Comparison of ENCODE assay signal across 8 cellular contexts in genomic region chr16:57999366-57999970, GRCh38. TPM values are rescaled to one million over a fixed set of nuclear protein-coding genes. Genes with fewer than 3 reads are reported as not detected.
DNase-seq lines count a peak whose midpoint lies in the region; ATAC-seq and TF ChIP-seq lines count a peak whose summit lies in the region.

No MANE protein-coding gene starts in this region.

- H3K36me3 ChIP-seq in stomach, result peaks cover 26 to 51% (median 49%) of the 10 kb centered on the region in 4 donors

- intact Hi-C loops in stomach (cut with DNase I; ENCODE audit: low total_unique reads), result loop anchor here (5.0 kb wide), 1 partner anchor 97 kb away; no protein-coding TSS in a partner anchor

- H3K27me3 ChIP-seq in layer of hippocampus (ENCODE audit: control insufficient read depth, insufficient read depth, low read length) (no peaks in the 10 kb centered on the region), stomach (no peaks in the 10 kb centered on the region)

- H3K27ac ChIP-seq in layer of hippocampus (ENCODE audit: low read depth, low read length) (peak overlapping the region; percentile 77), stomach (peak overlapping the region; percentile 75 to 94 (median 90))

- no peak for ATAC-seq in GM19035 (IDR thresholded peaks at IDR 0.05; ENCODE audit: unreplicated experiment)

- TF ChIP-seq EP300 in stomach (IDR thresholded peaks at IDR 0.05), result no peak

- WGBS in stomach, 5 donors, result 11 to 24% (median 17%) methylated on average over 6 of the region's 6 CpGs

- TF ChIP-seq CTCF in astrocyte of the spinal cord (IDR thresholded peaks at IDR 0.05; ENCODE audit: low read depth, low read length) (no peak), stomach (IDR thresholded peaks at IDR 0.05) (no peak)

- H3K9me3 ChIP-seq in stomach, result no peaks in the 10 kb centered on the region

- H3K4me3 ChIP-seq in astrocyte of the spinal cord (ENCODE audit: low read depth, low read length), result peak overlapping the region; percentile 55
- peak overlapping the region; percentile 60 to 84 (median 73) for H3K4me3 ChIP-seq in stomach

- TF ChIP-seq POLR2A in stomach (IDR thresholded peaks at IDR 0.05), result no peak

- DNase-seq in NCI-H82 (lab: John Stamatoyannopoulos, UW) (peak; percentile 27), NCI-H82 treated with DMSO at 0.1 percent for 48 hours (lab: John Stamatoyannopoulos, UW; ENCODE audit: unreplicated experiment) (no peak), OCI-M1 (lab: John Stamatoyannopoulos, UW) (peak; percentile 41), astrocyte of the spinal cord (ENCODE audit: low read depth, low spot score) (peak; percentile 42), stomach (no peak), NCI-H526 treated with DMSO at 0.1 percent for 48 hours (lab: John Stamatoyannopoulos, UW) (no peak)

- H3K4me1 ChIP-seq in stomach, result peaks cover 20 to 56% (median 46%) of the 10 kb centered on the region in 4 donors

- in situ Hi-C loops in astrocyte of the spinal cord (cut with HindIII; ENCODE audit: low sequenced_read_pairs), result no loop called here

RNA-seq across cellular contexts. Expression of gene ZNF319, which starts 1.0 kb away (rescaled TPM):
- total RNA-seq in stomach, result 10 to 100 TPM in 1 of 5 donors, 1 to 10 TPM in 3, not detected in 1; 2.4 to 11.0 (median 5.3) TPM
- polyA plus RNA-seq in stomach, result 1 to 10 TPM; 1.4 to 2.7 (median 2.2) TPM

RNA-seq across cellular contexts. Expression of gene USB1, which starts 1.7 kb away (rescaled TPM):
- 10 to 100 TPM in 2 of 5 donors, 1 to 10 TPM in 3; 4.1 to 54.0 (median 8.1) TPM for total RNA-seq in stomach
- 10 to 100 TPM; 18.9 to 28.6 (median 28.0) TPM for polyA plus RNA-seq in stomach

RNA-seq across cellular contexts. Expression of gene MMP15, which starts 26.1 kb away (rescaled TPM):
- total RNA-seq in stomach, result 100 to 1,000 TPM in 1 of 5 donors, 10 to 100 TPM in 4; 19.3 to 140 (median 43.3) TPM
- 10 to 100 TPM in 2 of 3 donors, 1 to 10 TPM in 1; 8.1 to 24.0 (median 15.5) TPM for polyA plus RNA-seq in stomach

RNA-seq across cellular contexts. Expression of gene CNGB1, which starts 28.5 kb away (rescaled TPM):
- 10 to 100 TPM in 1 of 5 donors, under 1 TPM in 1, not detected in 3; 0.73 to 18.0 TPM for total RNA-seq in stomach
- polyA plus RNA-seq in stomach, result under 1 TPM in 1 of 3 donors, not detected in 2; 0.08 TPM

Comparison
In these comparisons a context has a peak if more than half of its experiments do, and no peak if none do; other contexts are left out.
1. DNase-seq: peak in NCI-H82 (single experiment), OCI-M1 (single experiment) and astrocyte of the spinal cord (single experiment); none in NCI-H82 treated with DMSO at 0.1 percent for 48 hours (single experiment), stomach (single experiment) and NCI-H526 treated with DMSO at 0.1 percent for 48 hours (single experiment).